Comparison of ENCODE assay signal across 8 cellular contexts in genomic region chr17:4721203-4722135, GRCh38. TPM values are rescaled to one million over a fixed set of nuclear protein-coding genes. Genes with fewer than 3 reads are reported as not detected.
DNase-seq lines count a peak whose midpoint lies in the region; ATAC-seq lines count a peak whose summit lies in the region.
"Had no signal": no experiment of that assay in that cellular context is flagged by ENCODE, and none has a peak within 500 bp of the region (broad histone marks: within the 10 kb centered on the region; RNA-seq: fewer than 3 reads in every experiment).

No MANE protein-coding gene starts in this region.

- no peaks in the 10 kb centered on the region for H3K79me2 ChIP-seq in GM23248 (ENCODE audit: insufficient read depth)

- H3K27ac ChIP-seq in GM23248 = no peak overlapping the region

- no peaks in the 10 kb centered on the region for H3F3A ChIP-seq in GM23248 (ENCODE audit: insufficient read depth)

- no peaks in the 10 kb centered on the region for H3K9me3 ChIP-seq in GM23248 (ENCODE audit: low read depth)
- H3K9me3 ChIP-seq: SK-N-SH had no signal

- H4K20me1 ChIP-seq in GM23248 (ENCODE audit: insufficient read depth) = no peaks in the 10 kb centered on the region

- H3K4me1 ChIP-seq in GM23248 (ENCODE audit: insufficient read depth) = no peaks in the 10 kb centered on the region

- H3K9me2 ChIP-seq in GM23248 (ENCODE audit: insufficient read depth) = no peaks in the 10 kb centered on the region
- H3K9me2 ChIP-seq: SK-N-SH had no signal

- H3K27me3 ChIP-seq in GM23248 (replicated peaks; ENCODE audit: insufficient read depth) = no peaks in the 10 kb centered on the region

- H3K36me3 ChIP-seq in GM23248 (ENCODE audit: low read depth) = no peaks in the 10 kb centered on the region

- DNase-seq in H4 (ENCODE audit: low spot score) (peak; percentile 57), RPMI7951 (ENCODE audit: low read depth) (peak; percentile 29), renal cortical epithelial cell (ENCODE audit: low read depth) (peak; percentile 42), GM23248 (no peak)
- no peak for DNase-seq in stimulated activated CD4-positive, alpha-beta T cell treated with anti-CD3 and anti-CD28 coated beads, Interleukin-15, amount 100 ng/mL, for 24 hours
- DNase-seq: SK-N-SH had no signal

- WGBS in GM23248 (ENCODE audit: low coverage in 1 of 2, low lambda C conversion rate in 2 of 2, missing lambda C conversion rate in 2 of 2), 2 experiments = 79 to 81% methylated on average over 20 of the region's 20 CpGs

- ATAC-seq in esophagus mucosa (peak; percentile 44), HG02981 (IDR thresholded peaks at IDR 0.05; ENCODE audit: unreplicated experiment) (no peak)

- H2AFZ ChIP-seq in GM23248 = no peak overlapping the region

- H3K9ac ChIP-seq in GM23248 = no peak overlapping the region
- H3K9ac ChIP-seq: SK-N-SH had no signal

- H3K4me2 ChIP-seq in GM23248 (ENCODE audit: unreplicated experiment) = no peak overlapping the region
- H3K4me2 ChIP-seq: SK-N-SH had no signal

- H3K4me3 ChIP-seq in GM23248 = no peak overlapping the region

- in situ Hi-C loops in GM23248 (cut with MboI) = no loop called here

RNA-seq across cellular contexts. Expression of gene MED11, which starts 9.8 kb away (rescaled TPM):
- 15.8 and 24.0 TPM in 2 replicates for total RNA-seq in H4 (2014; rRNA removed; shearing (Covaris generic))
- 25.4 and 26.4 TPM in 2 replicates for total RNA-seq in RPMI7951 (2014; rRNA removed; shearing (Covaris generic))
- 15.6 TPM for total RNA-seq in esophagus mucosa
- 17.4 and 20.6 TPM in 2 replicates for total RNA-seq in renal cortical epithelial cell
- 14.4 and 16.9 TPM in 2 replicates for total RNA-seq in GM23248 (2014; rRNA removed; shearing (Covaris generic))
- 26.9 and 27.4 TPM in 2 replicates for polyA plus RNA-seq in GM23248 (2016; fragmentation: Nextera tagmentation; extraction: Ambion mirVana)

RNA-seq across cellular contexts. Expression of gene ARRB2, which starts 11.0 kb away (rescaled TPM):
- total RNA-seq in H4 (2014; rRNA removed; shearing (Covaris generic)) = 2.4 and 4.1 TPM in 2 replicates
- 10.6 and 14.3 TPM in 2 replicates for total RNA-seq in RPMI7951 (2014; rRNA removed; shearing (Covaris generic))
- total RNA-seq in esophagus mucosa (13.7 TPM), renal cortical epithelial cell (2.1 and 2.7 TPM in 2 replicates)
- 4.1 and 4.8 TPM in 2 replicates for total RNA-seq in GM23248 (2014; rRNA removed; shearing (Covaris generic))
- polyA plus RNA-seq in GM23248 (2016; fragmentation: Nextera tagmentation; extraction: Ambion mirVana) = 3.7 and 3.9 TPM in 2 replicates

RNA-seq across cellular contexts. Expression of gene PELP1, which starts 17.5 kb away (rescaled TPM):
- total RNA-seq in H4 (2014; rRNA removed; shearing (Covaris generic)) = 4.1 and 4.4 TPM in 2 replicates
- total RNA-seq in RPMI7951 (2014; rRNA removed; shearing (Covaris generic)) = 8.8 and 23.7 TPM in 2 replicates
- total RNA-seq in esophagus mucosa (24.6 TPM), renal cortical epithelial cell (16.0 and 31.7 TPM in 2 replicates)
- 18.8 and 25.6 TPM in 2 replicates for total RNA-seq in GM23248 (2014; rRNA removed; shearing (Covaris generic))
- polyA plus RNA-seq in GM23248 (2016; fragmentation: Nextera tagmentation; extraction: Ambion mirVana) = 10.4 and 13.6 TPM in 2 replicates

RNA-seq across cellular contexts. Expression of gene ZMYND15, which starts 18.2 kb away (rescaled TPM):
- total RNA-seq in H4 (2014; rRNA removed; shearing (Covaris generic)) = not detected in 2 replicates
- not detected in 2 replicates for total RNA-seq in RPMI7951 (2014; rRNA removed; shearing (Covaris generic))
- total RNA-seq in esophagus mucosa (0.36 TPM), renal cortical epithelial cell (0.30 and 1.0 TPM in 2 replicates)
- total RNA-seq in GM23248 (2014; rRNA removed; shearing (Covaris generic)) = 0.32 and 0.89 TPM in 2 replicates
- polyA plus RNA-seq in GM23248 (2016; fragmentation: Nextera tagmentation; extraction: Ambion mirVana) = 0.16 TPM in 1 of 2 replicates, not detected in the other

RNA-seq across cellular contexts. Expression of gene CXCL16, which starts 18.3 kb away (rescaled TPM):
- total RNA-seq in H4 (2014; rRNA removed; shearing (Covaris generic)) = 1.5 and 7.3 TPM in 2 replicates
- 0.12 and 0.29 TPM in 2 replicates for total RNA-seq in RPMI7951 (2014; rRNA removed; shearing (Covaris generic))
- total RNA-seq in esophagus mucosa (15.7 TPM), renal cortical epithelial cell (36.2 and 48.6 TPM in 2 replicates)
- total RNA-seq in GM23248 (2014; rRNA removed; shearing (Covaris generic)) = 1.6 and 2.5 TPM in 2 replicates
- polyA plus RNA-seq in GM23248 (2016; fragmentation: Nextera tagmentation; extraction: Ambion mirVana) = 4.1 TPM in 2 replicates

Comparison
In these comparisons a context has a peak if more than half of its experiments do, and no peak if none do; other contexts are left out.
1. DNase-seq: peak in H4 (single experiment), RPMI7951 (single experiment) and renal cortical epithelial cell (single experiment); none in GM23248 (single experiment) and stimulated activated CD4-positive, alpha-beta T cell treated with anti-CD3 and anti-CD28 coated beads, Interleukin-15, amount 100 ng/mL, for 24 hours (single experiment).